8 cellular contexts compared by ENCODE assay signal in genomic region chr9:122159026-122159924, GRCh38. TPM values are rescaled to one million over a fixed set of nuclear protein-coding genes. Genes with fewer than 3 reads are reported as not detected.
DNase-seq lines count a peak whose midpoint lies in the region; ATAC-seq, FAIRE-seq and TF ChIP-seq lines count a peak whose summit lies in the region.

Gene MORN5 (plus strand): TSS chr9:122159908. CDS start chr9:122159973, 65 bp downstream.
Gene NDUFA8 (minus strand): TSS chr9:122159779. CDS start chr9:122159677, 102 bp downstream.

- H3K4me1 ChIP-seq in cardiac muscle cell (ENCODE audit: low read depth) (no peaks in the 10 kb centered on the region), pancreas (peaks cover 3 to 16% (median 8%) of the 10 kb centered on the region in 3 donors), tibial artery (peaks cover 0 to 25% (median 8%) of the 10 kb centered on the region in 4 donors)

- H3K4me3 ChIP-seq in GM12875 (ENCODE audit: low read depth, low read length) (peak within 1 kb of the TSS; percentile 98), SU-DHL-6 (ENCODE audit: insufficient read depth, low read length, poor library complexity, severe bottlenecking) (peak within 1 kb of the TSS; percentile 78), cardiac muscle cell (peak within 1 kb of the TSS; percentile 74), pancreas (peak within 1 kb of the TSS; percentile 72 to 94 (median 83)), tibial artery (peak within 1 kb of the TSS; percentile 95 to 96)

- H3K27ac Mint-ChIP-seq in activated naive CD8-positive, alpha-beta T cell treated with anti-CD3 and anti-CD28 coated beads, Interleukin-2, amount 50 U/mL, for 24 hours = peak within 1 kb of the TSS; percentile 99

- no peaks in the 10 kb centered on the region for H3K36me3 ChIP-seq in SU-DHL-6 (ENCODE audit: low read length)
- no peaks in the 10 kb centered on the region for H3K36me3 ChIP-seq in cardiac muscle cell
- no peaks in the 10 kb centered on the region for H3K36me3 ChIP-seq in pancreas
- H3K36me3 ChIP-seq in tibial artery = no peaks in the 10 kb centered on the region

- TF ChIP-seq CTCF in GM12875 (IDR thresholded peaks at IDR 0.05; ENCODE audit: borderline replicate concordance, insufficient read depth, low read depth, low read length) (0 out of 2 replicates have a peak, but pooled peaks have one; percentile 1), SU-DHL-6 (IDR thresholded peaks at IDR 0.05; ENCODE audit: insufficient read depth, low read length, poor library complexity, severe bottlenecking) (no peak), cardiac muscle cell (IDR thresholded peaks at IDR 0.05; ENCODE audit: low read depth, low read length) (no peak), pancreas (IDR thresholded peaks at IDR 0.05) (no peak), tibial artery (IDR thresholded peaks at IDR 0.05) (peak; percentile 22 to 42)

- DNase-seq in NCI-H1417 (lab: John Stamatoyannopoulos, UW) (peak; percentile 92 to 99 (median 98)), cardiac muscle cell (ENCODE audit: low read depth in 1 of 2, low spot score in 1 of 2) (peak; percentile 97 to 98), pancreas (peak; percentile 94 to 99 (median 98)), tibial artery (peak; percentile 95 to 98)
- peak; percentile 95 for DNase-seq in activated naive CD8-positive, alpha-beta T cell treated with anti-CD3 and anti-CD28 coated beads, Interleukin-2, amount 50 U/mL, for 24 hours

- intact Hi-C loops in pancreas (cut with DNase I) (no loop called here), tibial artery (cut with DNase I; ENCODE audit: low total_unique reads) (no loop called here)

- peak within 1 kb of the TSS; percentile 33 for H3K27ac ChIP-seq in SU-DHL-6 (ENCODE audit: low read depth, low read length)
- H3K27ac ChIP-seq in cardiac muscle cell = peak within 1 kb of the TSS; percentile 71
- peak within 1 kb of the TSS; percentile 64 to 78 (median 71) for H3K27ac ChIP-seq in pancreas
- H3K27ac ChIP-seq in tibial artery = peak within 1 kb of the TSS; percentile 83 to 85

- peaks cover 35% of the 10 kb centered on the region for H3K4me1 Mint-ChIP-seq in activated naive CD8-positive, alpha-beta T cell treated with anti-CD3 and anti-CD28 coated beads, Interleukin-2, amount 50 U/mL, for 24 hours

- peak; percentile 73 for FAIRE-seq in pancreas (lab: Jason Lieb, UNC)

- peaks cover 40% of the 10 kb centered on the region for H3K79me2 ChIP-seq in SU-DHL-6 (ENCODE audit: insufficient read depth, low read length)

- WGBS in pancreas, 2 donors = 0 to 1% methylated on average over 54 to 56 of the region's 56 CpGs

- peaks cover 8% of the 10 kb centered on the region for H3K36me3 Mint-ChIP-seq in activated naive CD8-positive, alpha-beta T cell treated with anti-CD3 and anti-CD28 coated beads, Interleukin-2, amount 50 U/mL, for 24 hours (ENCODE audit: low read depth)

- H3K27me3 ChIP-seq in SU-DHL-6 (ENCODE audit: low read length) (no peaks in the 10 kb centered on the region), cardiac muscle cell (peaks cover under 1% of the 10 kb centered on the region), pancreas (no peaks in the 10 kb centered on the region), tibial artery (no peaks in the 10 kb centered on the region)

- H3K9me2 ChIP-seq in SU-DHL-6 (replicated peaks; ENCODE audit: insufficient read depth, low read length) = no peaks in the 10 kb centered on the region

- peak within 1 kb of the TSS; percentile 72 for H2AFZ ChIP-seq in SU-DHL-6 (ENCODE audit: low read depth, low read length, severe bottlenecking)

- ATAC-seq in HG02763 (IDR thresholded peaks at IDR 0.05; ENCODE audit: unreplicated experiment) (peak; percentile 94), pancreas (peak; percentile 99 to 100 (median 99))
- ATAC-seq in activated naive CD8-positive, alpha-beta T cell treated with anti-CD3 and anti-CD28 coated beads, Interleukin-2, amount 50 U/mL, for 24 hours = peak; percentile 94

- H3K4me2 ChIP-seq in SU-DHL-6 (ENCODE audit: low read depth, low read length, poor library complexity, severe bottlenecking) = peak within 1 kb of the TSS; percentile 86

- H3K9ac ChIP-seq in SU-DHL-6 (ENCODE audit: low read length) = peak within 1 kb of the TSS; percentile 77

- peaks cover 6% of the 10 kb centered on the region for H3K9me3 Mint-ChIP-seq in activated naive CD8-positive, alpha-beta T cell treated with anti-CD3 and anti-CD28 coated beads, Interleukin-2, amount 50 U/mL, for 24 hours

- H3K9me3 ChIP-seq in SU-DHL-6 (ENCODE audit: insufficient read depth, low read length) (peaks cover 7% of the 10 kb centered on the region; the same call in 1 of the 2 replicates), cardiac muscle cell (ENCODE audit: low read depth) (no peaks in the 10 kb centered on the region), pancreas (no peaks in the 10 kb centered on the region), tibial artery (no peaks in the 10 kb centered on the region)

- H3K4me3 Mint-ChIP-seq in activated naive CD8-positive, alpha-beta T cell treated with anti-CD3 and anti-CD28 coated beads, Interleukin-2, amount 50 U/mL, for 24 hours = peak within 1 kb of the TSS; percentile 94

- H3F3A ChIP-seq in SU-DHL-6 (ENCODE audit: insufficient read depth) = no peaks in the 10 kb centered on the region

- H3K27me3 Mint-ChIP-seq in activated naive CD8-positive, alpha-beta T cell treated with anti-CD3 and anti-CD28 coated beads, Interleukin-2, amount 50 U/mL, for 24 hours = peaks cover 11% of the 10 kb centered on the region

- no peaks in the 10 kb centered on the region for H4K20me1 ChIP-seq in SU-DHL-6 (ENCODE audit: low read depth, low read length)

RNA-seq across cellular contexts. Expression of gene MORN5, which starts in this region (rescaled TPM):
- total RNA-seq in cardiac muscle cell (0.63 TPM in 1 of 2 replicates, not detected in the other), pancreas (under 1 TPM in 2 of 6 donors, not detected in 4; 0.71 to 0.79 TPM)
- polyA plus RNA-seq in cardiac muscle cell (not detected in 2 replicates), pancreas (under 1 TPM in 1 of 2 donors, not detected in 1; 0.45 TPM)

RNA-seq across cellular contexts. Expression of gene NDUFA8, which starts in this region (rescaled TPM):
- 86.9 and 116 TPM in 2 replicates for total RNA-seq in cardiac muscle cell
- 287 and 336 TPM in 2 replicates for polyA plus RNA-seq in cardiac muscle cell
- total RNA-seq in pancreas = 10 to 100 TPM; 10.7 to 21.7 (median 13.3) TPM
- polyA plus RNA-seq in pancreas = 10 to 100 TPM; 29.1 to 37.3 TPM

Comparison
In these comparisons a context has a peak if more than half of its experiments do, and no peak if none do; other contexts are left out.
1. Peak in every context shown above with its lines: DNase-seq, ATAC-seq, H3K4me3 ChIP-seq and H3K27ac ChIP-seq.
2. CTCF ChIP-seq: peak in GM12875 (single experiment) and tibial artery (2 of 2); none in SU-DHL-6 (single experiment), cardiac muscle cell (single experiment) and pancreas (0 of 4).
3. H3K27ac ChIP-seq: peak in every context shown above with its lines; median percentile 84 in tibial artery; 71 in cardiac muscle cell; 71 in pancreas; 33 in SU-DHL-6.